Comparison of ENCODE assay signal across 1 cellular context in the genomic region with DNA sequence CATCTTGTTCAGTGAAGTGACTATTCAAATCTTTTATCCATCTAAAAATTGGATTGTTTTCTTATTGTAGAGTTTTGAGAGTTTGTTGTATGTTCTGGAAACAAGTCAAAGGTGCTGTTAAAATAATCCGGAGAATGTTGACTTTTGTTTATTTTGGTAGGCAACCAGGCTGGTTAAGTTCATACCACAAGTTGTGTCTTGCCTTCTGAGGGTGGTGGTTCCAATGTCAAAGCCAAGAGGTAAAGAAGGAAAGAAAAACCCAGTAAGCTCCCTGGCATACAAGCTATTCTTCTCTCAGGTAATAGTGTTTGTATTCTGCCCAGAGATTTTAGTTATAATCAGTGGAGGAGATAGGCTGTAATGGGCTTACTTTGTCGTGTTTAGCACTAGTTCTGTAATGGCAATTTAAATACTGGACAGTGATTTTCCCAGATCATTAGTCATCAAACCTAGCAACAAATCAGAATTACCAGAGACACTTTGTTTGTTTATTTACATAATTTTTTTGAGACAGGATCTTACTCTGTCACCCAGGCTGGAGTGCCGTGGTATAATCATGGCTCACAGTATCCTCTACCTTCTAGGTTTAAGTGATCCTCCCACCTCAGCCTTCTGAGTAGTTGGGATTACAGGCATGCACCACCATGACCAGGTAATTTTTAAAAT.
TF ChIP-seq lines count a peak whose summit lies in the region.

No MANE protein-coding gene starts in this region.

TF ChIP-seq in HepG2, 621 proteins besides CTCF, POLR2A, EP300 and RAD21:
- TF ChIP-seq CBX2 (IDR thresholded peaks at IDR 0.05; ENCODE audit: low read depth, low read length): no peak
- TF ChIP-seq CBX2 (CRISPR knock-in tag; IDR thresholded peaks at IDR 0.05; ENCODE audit: low read depth): no peak
- TF ChIP-seq FOSL1 (CRISPR knock-in tag; IDR thresholded peaks at IDR 0.05; ENCODE audit: borderline replicate concordance): no peak
- TF ChIP-seq SALL2 (CRISPR knock-in tag; IDR thresholded peaks at IDR 0.05): no peak
- no peak for TF ChIP-seq MIER2 (CRISPR knock-in tag; IDR thresholded peaks at IDR 0.05)
- TF ChIP-seq KAT2B (IDR thresholded peaks at IDR 0.05; ENCODE audit: borderline replicate concordance, low read depth, low read length): no peak
- TF ChIP-seq, protein P1, sequence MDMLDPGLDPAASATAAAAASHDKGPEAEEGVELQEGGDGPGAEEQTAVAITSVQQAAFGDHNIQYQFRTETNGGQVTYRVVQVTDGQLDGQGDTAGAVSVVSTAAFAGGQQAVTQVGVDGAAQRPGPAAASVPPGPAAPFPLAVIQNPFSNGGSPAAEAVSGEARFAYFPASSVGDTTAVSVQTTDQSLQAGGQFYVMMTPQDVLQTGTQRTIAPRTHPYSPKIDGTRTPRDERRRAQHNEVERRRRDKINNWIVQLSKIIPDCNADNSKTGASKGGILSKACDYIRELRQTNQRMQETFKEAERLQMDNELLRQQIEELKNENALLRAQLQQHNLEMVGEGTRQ (IDR thresholded peaks at IDR 0.05; ENCODE audit: low read depth, low read length): no peak
- TF ChIP-seq, protein P1 (CRISPR knock-in tag; IDR thresholded peaks at IDR 0.05; ENCODE audit: borderline replicate concordance): no peak
